Comparison of ENCODE assay signal across 10 cellular contexts in genomic region chr6:137883400-137883888, GRCh38. TPM values are rescaled to one million over a fixed set of nuclear protein-coding genes. Genes with fewer than 3 reads are reported as not detected.
DNase-seq lines count a peak whose midpoint lies in the region; ATAC-seq and TF ChIP-seq lines count a peak whose summit lies in the region.
"Had no signal": no experiment of that assay in that cellular context is flagged by ENCODE, and none has a peak within 500 bp of the region (broad histone marks: within the 10 kb centered on the region; RNA-seq: fewer than 3 reads in every experiment).

No MANE protein-coding gene starts in this region.

- CTCF ChIA-PET in WTC11 (lab: Charles Lee): interaction anchor here (0.6 to 0.8 kb wide), 3 partner anchors 83 to 123 kb away, joined by 3 to 5 read pairs (median 3); no protein-coding TSS in a partner anchor

- no peaks in the 10 kb centered on the region for H3K9me3 ChIP-seq in aorta (ENCODE audit: control insufficient read depth, low read length)

- ATAC-seq in Right ventricle myocardium superior (ENCODE audit: poor library complexity) (peak; percentile 71), aorta (ENCODE audit: low FRiP score) (peak; percentile 56), WTC11 (no peak)

- peaks cover 90% of the 10 kb centered on the region for H3K36me3 Mint-ChIP-seq in activated T-helper 2 cell treated with anti-CD3 and anti-CD28 coated beads, Interferon-gamma antibody, Interleukin-2, Interleukin-4, amounts not matched to agents 10 μg/mL and 5 μg/mL and 100 μg/mL, durations not matched to agents 14 hours and 24 hours and 36 hours (ENCODE audit: low read depth)
- H3K36me3 Mint-ChIP-seq in WTC11: peaks cover 5% of the 10 kb centered on the region; the same call in 1 of the 2 replicates

- peaks cover 53% of the 10 kb centered on the region for H3K4me1 Mint-ChIP-seq in activated T-helper 2 cell treated with anti-CD3 and anti-CD28 coated beads, Interferon-gamma antibody, Interleukin-2, Interleukin-4, amounts not matched to agents 10 μg/mL and 5 μg/mL and 100 μg/mL, durations not matched to agents 14 hours and 24 hours and 36 hours (ENCODE audit: low read depth)
- peaks cover 33% of the 10 kb centered on the region for H3K4me1 Mint-ChIP-seq in WTC11

- H3K27ac ChIP-seq in aorta (ENCODE audit: low read depth in 1 of 2, low read length in 2 of 2): no peak overlapping the region

- H3K27me3 Mint-ChIP-seq in activated T-helper 2 cell treated with anti-CD3 and anti-CD28 coated beads, Interferon-gamma antibody, Interleukin-2, Interleukin-4, amounts not matched to agents 10 μg/mL and 5 μg/mL and 100 μg/mL, durations not matched to agents 14 hours and 24 hours and 36 hours (ENCODE audit: low read depth): no peaks in the 10 kb centered on the region
- H3K27me3 Mint-ChIP-seq in WTC11 (ENCODE audit: low read depth): no peaks in the 10 kb centered on the region

- H3K9me3 Mint-ChIP-seq in activated T-helper 2 cell treated with anti-CD3 and anti-CD28 coated beads, Interferon-gamma antibody, Interleukin-2, Interleukin-4, amounts not matched to agents 10 μg/mL and 5 μg/mL and 100 μg/mL, durations not matched to agents 14 hours and 24 hours and 36 hours: peaks cover 30% of the 10 kb centered on the region
- peaks cover 26% of the 10 kb centered on the region for H3K9me3 Mint-ChIP-seq in WTC11

- H3K36me3 ChIP-seq in aorta (ENCODE audit: control insufficient read depth in 1 of 2, insufficient read depth in 2 of 2, low read length in 1 of 2): peaks cover 0 to 5% of the 10 kb centered on the region in 2 donors

- POLR2A ChIA-PET in WTC11 (lab: Charles Lee): no interaction called here

- intact Hi-C loops in Right ventricle myocardium superior (cut with DNase I): no loop called here
- intact Hi-C loops in cardiac septum (cut with DNase I): no loop called here
- intact Hi-C loops in activated T-helper 2 cell treated with anti-CD3 and anti-CD28 coated beads, Interferon-gamma antibody, Interleukin-2, Interleukin-4, amounts not matched to agents 10 μg/mL and 5 μg/mL and 100 μg/mL, durations not matched to agents 14 hours and 24 hours and 36 hours (cut with micrococcal nuclease): loop anchor here (2.0 kb wide), 1 partner anchor 61 kb away; no protein-coding TSS in a partner anchor
- intact Hi-C loops in aorta (cut with DNase I): no loop called here

- TF ChIP-seq CTCF in WTC11 (IDR thresholded peaks at IDR 0.05): no peak

- DNase-seq in Right ventricle myocardium superior: peak; percentile 48
- DNase-seq in cardiac septum (ENCODE audit: low spot score): no peak
- DNase-seq in activated T-helper 2 cell treated with anti-CD3 and anti-CD28 coated beads, Interferon-gamma antibody, Interleukin-2, Interleukin-4, amounts not matched to agents 10 μg/mL and 5 μg/mL and 100 μg/mL, durations not matched to agents 14 hours and 24 hours and 36 hours (ENCODE audit: low spot score): no peak
- DNase-seq in left kidney (ENCODE audit: low read depth, low spot score): peak; percentile 11
- no peak for DNase-seq in aorta
- no peak for DNase-seq in NCI-H2171 (lab: John Stamatoyannopoulos, UW)
- no peak for DNase-seq in NCI-H1092 treated with DMSO at 0.1 percent for 48 hours (lab: John Stamatoyannopoulos, UW)
- DNase-seq in WTC11 (ENCODE audit: low spot score): no peak
- DNase-seq: GOT3, NCI-H1105 treated with DMSO at 0.1 percent for 48 hours had no signal

- H3K27ac Mint-ChIP-seq in activated T-helper 2 cell treated with anti-CD3 and anti-CD28 coated beads, Interferon-gamma antibody, Interleukin-2, Interleukin-4, amounts not matched to agents 10 μg/mL and 5 μg/mL and 100 μg/mL, durations not matched to agents 14 hours and 24 hours and 36 hours: peak overlapping the region; percentile 91
- H3K27ac Mint-ChIP-seq in WTC11: no peak overlapping the region

- H3K4me1 ChIP-seq in aorta (ENCODE audit: control insufficient read depth in 1 of 2, insufficient read depth in 2 of 2, low read length in 2 of 2): no peaks in the 10 kb centered on the region

- no peak overlapping the region for H3K4me3 Mint-ChIP-seq in activated T-helper 2 cell treated with anti-CD3 and anti-CD28 coated beads, Interferon-gamma antibody, Interleukin-2, Interleukin-4, amounts not matched to agents 10 μg/mL and 5 μg/mL and 100 μg/mL, durations not matched to agents 14 hours and 24 hours and 36 hours (ENCODE audit: low read depth)
- no peak overlapping the region for H3K4me3 Mint-ChIP-seq in WTC11

- no peaks in the 10 kb centered on the region for H3K27me3 ChIP-seq in aorta (ENCODE audit: control insufficient read depth in 1 of 2, insufficient read depth in 2 of 2, low read length in 1 of 2)

- no peak overlapping the region for H3K4me3 ChIP-seq in aorta (ENCODE audit: low read length in 2 of 2)

- WGBS in aorta, 2 donors: 68 to 72% methylated on average over 6 of the region's 6 CpGs

TF ChIP-seq in WTC11, 78 proteins besides CTCF, POLR2A, EP300 and RAD21:
- TF ChIP-seq MYBL2 (CRISPR knock-in tag; IDR thresholded peaks at IDR 0.05) (no peak), NFYB (CRISPR knock-in tag; conservative IDR thresholded peaks at IDR 0.05; ENCODE audit: low read depth) (no peak)

RNA-seq across cellular contexts. Expression of gene TNFAIP3, which starts 16.4 kb away (rescaled TPM):
- total RNA-seq in Right ventricle myocardium superior (4.6 TPM), cardiac septum (7.9 TPM), aorta (10 to 100 TPM; 22.0 to 40.2 TPM), WTC11 (2021) (3.0 to 4.7 TPM (median 4.2 TPM) in 3 replicates)
- total RNA-seq in activated T-helper 2 cell treated with anti-CD3 and anti-CD28 coated beads, Interferon-gamma antibody, Interleukin-2, Interleukin-4, amounts not matched to agents 10 μg/mL and 5 μg/mL and 100 μg/mL, durations not matched to agents 14 hours and 24 hours and 36 hours: 250 and 251 TPM in 2 replicates
- 1 to 10 TPM; 4.9 to 5.6 TPM for polyA plus RNA-seq in aorta

Comparison
In these comparisons a context has a peak if more than half of its experiments do, and no peak if none do; other contexts are left out.
1. DNase-seq: peak in Right ventricle myocardium superior (single experiment) and left kidney (single experiment); none in cardiac septum (single experiment), activated T-helper 2 cell treated with anti-CD3 and anti-CD28 coated beads, Interferon-gamma antibody, Interleukin-2, Interleukin-4, amounts not matched to agents 10 μg/mL and 5 μg/mL and 100 μg/mL, durations not matched to agents 14 hours and 24 hours and 36 hours (single experiment), aorta (0 of 2), NCI-H2171 (single experiment), NCI-H1092 treated with DMSO at 0.1 percent for 48 hours (single experiment) and WTC11 (single experiment).